ENCODE assay signal across 8 cellular contexts in genomic region chr10:87342249-87342703, GRCh38. TPM values are rescaled to one million over a fixed set of nuclear protein-coding genes. Genes with fewer than 3 reads are reported as not detected.
DNase-seq lines count a peak whose midpoint lies in the region; ATAC-seq, FAIRE-seq and TF ChIP-seq lines count a peak whose summit lies in the region.
"Not testable (repeated sequence)": the region's sequence is repeated elsewhere in the genome, so short reads cannot be mapped to it uniquely, and the experiment has no call there.

No MANE protein-coding gene starts in this region.

- H3K27ac Mint-ChIP-seq in WTC11: not testable (repeated sequence)

- H3K4me3 ChIP-seq in AG04450 (ENCODE audit: low read depth, low read length): peak overlapping the region; percentile 55
- peak overlapping the region; percentile 49 for H3K4me3 ChIP-seq in bronchial epithelial cell (ENCODE audit: low read depth, low read length)
- peak overlapping the region; percentile 48 to 64 (median 52) for H3K4me3 ChIP-seq in skin epidermis

- not testable (repeated sequence) for H3K4me1 Mint-ChIP-seq in WTC11

- H3K27me3 ChIP-seq in AG04450 (ENCODE audit: control insufficient read depth, insufficient read depth, low read length); bronchial epithelial cell (ENCODE audit: control insufficient read depth, insufficient read depth, low read length): not testable (repeated sequence)

- H3K27ac ChIP-seq in AG04450 (ENCODE audit: low read depth, low read length) (peak overlapping the region; percentile 47), skin epidermis (peak overlapping the region in 20 of 21 experiments; percentile 71 to 93 (median 86))

- H3K4me3 Mint-ChIP-seq in WTC11: peak overlapping the region; percentile 67

- FAIRE-seq in bronchial epithelial cell (lab: Jason Lieb, UNC): not testable (repeated sequence)

- DNase-seq in AG04450 (ENCODE audit: low read depth, low spot score) (peak; percentile 48), NCI-H2196 (lab: John Stamatoyannopoulos, UW; ENCODE audit: unreplicated experiment) (peak; percentile 58), WTC11 (ENCODE audit: low spot score) (peak; percentile 73), bronchial epithelial cell (ENCODE audit: low read depth) (peak; percentile 74), iPS-NIHi7 (ENCODE audit: extremely low spot score) (peak; percentile 32)

- ATAC-seq in GM18909 (IDR thresholded peaks at IDR 0.05; ENCODE audit: poor library complexity, unreplicated experiment) (peak; percentile 87), HG03139 (IDR thresholded peaks at IDR 0.05; ENCODE audit: unreplicated experiment) (peak; percentile 74), WTC11 (peak; percentile 84)

- CTCF ChIA-PET in AG04450 (lab: Charles Lee); WTC11 (lab: Charles Lee): not testable (repeated sequence)

- POLR2A ChIA-PET in AG04450 (lab: Yijun Ruan, JAX); WTC11 (lab: Charles Lee): not testable (repeated sequence)

- not testable (repeated sequence) for H3K27me3 Mint-ChIP-seq in WTC11 (ENCODE audit: low read depth)

- H3K9me3 Mint-ChIP-seq in WTC11: not testable (repeated sequence)

- H3K9me3 ChIP-seq in AG04450 (ENCODE audit: control insufficient read depth, insufficient read depth, low read length): not testable (repeated sequence)

- not testable (repeated sequence) for H3K36me3 Mint-ChIP-seq in WTC11

- TF ChIP-seq CTCF in AG04450 (IDR thresholded peaks at IDR 0.05; ENCODE audit: low read depth, low read length); WTC11 (IDR thresholded peaks at IDR 0.05); bronchial epithelial cell (IDR thresholded peaks at IDR 0.05; ENCODE audit: insufficient read depth, low read length, severe bottlenecking): not testable (repeated sequence)

- H3K36me3 ChIP-seq in bronchial epithelial cell (ENCODE audit: control insufficient read depth, insufficient read depth, low read length): not testable (repeated sequence)

TF ChIP-seq in WTC11, 78 proteins besides CTCF, POLR2A, EP300 and RAD21:
- peak; percentile 80; the same call in 1 of the 2 replicates for TF ChIP-seq USF2 (CRISPR knock-in tag; IDR thresholded peaks at IDR 0.05)

RNA-seq across cellular contexts. Expression of gene NUTM2D, which starts 15.3 kb away (rescaled TPM):
- 0.78 TPM in 2 replicates for polyA plus RNA-seq in AG04450 (2011; rRNA removed)
- polyA minus RNA-seq in AG04450 (2011; rRNA and poly(A)+ RNA removed): 0.78 and 1.1 TPM in 2 replicates
- total RNA-seq in WTC11 (2021) (1.0 to 1.6 TPM (median 1.2 TPM) in 3 replicates), bronchial epithelial cell (2.4 and 6.1 TPM in 2 replicates)

Comparison
In these comparisons a context has a peak if more than half of its experiments do, and no peak if none do; other contexts are left out.
1. Peak in every context shown above with its lines: DNase-seq, ATAC-seq, H3K4me3 ChIP-seq and H3K27ac ChIP-seq.